ENCODE assay signal across 25 cellular contexts in genomic region chr4:94671113-94671512, GRCh38.
"Had no signal": no experiment of that assay in that cellular context is flagged by ENCODE, and none has a peak within 500 bp of the region (broad histone marks: within the 10 kb centered on the region; RNA-seq: fewer than 3 reads in every experiment).

No MANE protein-coding gene starts in this region.

- DNase-seq: activated CD4-positive, alpha-beta T cell treated with anti-CD3 and anti-CD28 coated beads for 4 hours; activated CD4-positive, alpha-beta T cell treated with anti-CD3 and anti-CD28 coated beads, Interleukin-2, amount 50 U/mL, for 48 hours; activated CD8-positive, alpha-beta memory T cell treated with anti-CD3 and anti-CD28 coated beads for 24 hours; activated effector memory CD4-positive, alpha-beta T cell treated with Interleukin-2 at 50 U/mL for 16 hours; activated naive CD4-positive, alpha-beta T cell treated with anti-CD3 and anti-CD28 coated beads for 36 hours; activated naive CD8-positive, alpha-beta T cell treated with anti-CD3 and anti-CD28 coated beads for 36 hours; dorsolateral prefrontal cortex; effector memory CD4-positive, alpha-beta T cell; hippocampal formation; mucosa of descending colon; ovary; psoas muscle; stimulated activated CD4-positive, alpha-beta T cell treated with anti-CD3 and anti-CD28 coated beads, Interleukin-15, amount 100 ng/mL, for 24 hours; stimulated activated CD4-positive, alpha-beta T cell treated with anti-CD3 and anti-CD28 coated beads, Interleukin-2, amount 100 ng/mL, for 24 hours; stimulated activated naive B cell treated with anti-CD40 and anti-IgM and Interleukin-4, amounts not matched to agents 10 μg/mL and 1 μg/mL and 100 μg/mL, for 72 hours; stomach; T-cell; thyroid gland; upper lobe of left lung had no signal

- H3K27me3 ChIP-seq: ascending aorta, ovary, stomach, thyroid gland, upper lobe of left lung, vagina had no signal

- FAIRE-seq: frontal cortex had no signal

- H3K9me3 ChIP-seq: ascending aorta, mucosa of descending colon, ovary, psoas muscle, stomach, thyroid gland, upper lobe of left lung, vagina had no signal

- ATAC-seq: natural killer cell treated with Interleukin-12 subunit alpha and Interleukin-12 subunit beta and Interleukin-15 and Interleukin-18, amount 100 ng/mL, for 72 hours; psoas muscle; stimulated activated naive B cell treated with anti-CD40 and anti-IgM and Interleukin-4, amounts not matched to agents 10 μg/mL and 1 μg/mL and 100 μg/mL, for 72 hours; T-cell had no signal

- H3K4me3 ChIP-seq: ascending aorta, coronary artery, dorsolateral prefrontal cortex, lung, mucosa of descending colon, ovary, psoas muscle, stomach, thyroid gland, upper lobe of left lung, vagina had no signal

- H3K27ac ChIP-seq: ascending aorta, coronary artery, dorsolateral prefrontal cortex, ovary, psoas muscle, stomach, thyroid gland, upper lobe of left lung, vagina had no signal

- H3K4me1 ChIP-seq: psoas muscle, stomach, thyroid gland, upper lobe of left lung, vagina had no signal

- H3K36me3 ChIP-seq: ovary, thyroid gland, vagina had no signal
